Comparison of ENCODE assay signal across 13 cellular contexts in the genomic region with DNA sequence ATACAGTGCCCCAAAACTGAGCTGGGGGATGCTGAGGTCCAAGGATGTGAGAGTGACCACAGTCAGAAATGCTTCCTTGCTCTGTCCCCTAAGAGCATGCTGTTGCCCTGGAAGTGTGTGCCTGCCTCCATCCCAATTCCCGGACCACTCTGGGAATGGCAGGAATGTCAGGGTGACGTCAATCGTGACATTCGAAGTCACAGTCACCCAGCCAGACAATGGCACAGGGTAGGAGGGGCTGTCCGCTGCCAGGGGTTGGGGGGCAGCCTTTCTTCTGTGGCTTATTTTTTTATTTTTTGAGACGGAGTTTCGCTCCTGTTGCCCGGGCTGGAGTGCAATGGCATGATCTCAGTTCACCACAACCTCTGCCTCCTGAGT. TPM values are rescaled to one million over a fixed set of nuclear protein-coding genes. Genes with fewer than 3 reads are reported as not detected.
DNase-seq lines count a peak whose midpoint lies in the region; ATAC-seq and TF ChIP-seq lines count a peak whose summit lies in the region.
"Had no signal": no experiment of that assay in that cellular context is flagged by ENCODE, and none has a peak within 500 bp of the region (broad histone marks: within the 10 kb centered on the region; RNA-seq: fewer than 3 reads in every experiment).

No MANE protein-coding gene starts in this region.

- H3K27ac Mint-ChIP-seq in effector memory CD8-positive, alpha-beta T cell = peak overlapping the region; percentile 78 to 98
- peak overlapping the region; percentile 8 to 72 for H3K27ac Mint-ChIP-seq in natural killer cell treated with Interleukin-12 subunit alpha and Interleukin-12 subunit beta and Interleukin-15 and Interleukin-18, amount 100 ng/mL, for 72 hours

- no peak for ATAC-seq in effector memory CD8-positive, alpha-beta T cell (replicated peaks)
- no peak for ATAC-seq in natural killer cell treated with Interleukin-12 subunit alpha and Interleukin-12 subunit beta and Interleukin-15 and Interleukin-18, amount 100 ng/mL, for 72 hours

- peaks cover 32 to 45% of the 10 kb centered on the region in 2 donors for H3K4me1 Mint-ChIP-seq in effector memory CD8-positive, alpha-beta T cell (ENCODE audit: low read depth in 2 of 2)
- H3K4me1 Mint-ChIP-seq in natural killer cell treated with Interleukin-12 subunit alpha and Interleukin-12 subunit beta and Interleukin-15 and Interleukin-18, amount 100 ng/mL, for 72 hours (ENCODE audit: low read depth in 2 of 2) = peaks cover 27 to 44% of the 10 kb centered on the region in 2 donors

- H3K27me3 Mint-ChIP-seq in effector memory CD8-positive, alpha-beta T cell = no peaks in the 10 kb centered on the region
- no peaks in the 10 kb centered on the region for H3K27me3 Mint-ChIP-seq in natural killer cell treated with Interleukin-12 subunit alpha and Interleukin-12 subunit beta and Interleukin-15 and Interleukin-18, amount 100 ng/mL, for 72 hours
- H3K27me3 Mint-ChIP-seq: memory B cell had no signal

- no peak overlapping the region for H3K4me2 ChIP-seq in mammary epithelial cell (ENCODE audit: insufficient read depth, low read depth, low read length)

- H3K4me3 Mint-ChIP-seq in effector memory CD8-positive, alpha-beta T cell = peak overlapping the region in 1 of 2 donors; percentile 21
- H3K4me3 Mint-ChIP-seq in natural killer cell treated with Interleukin-12 subunit alpha and Interleukin-12 subunit beta and Interleukin-15 and Interleukin-18, amount 100 ng/mL, for 72 hours = no peak overlapping the region
- H3K4me3 Mint-ChIP-seq: memory B cell had no signal

- H3K79me2 ChIP-seq in mammary epithelial cell (ENCODE audit: insufficient read depth, low read length) = peaks cover under 1% of the 10 kb centered on the region

- TF ChIP-seq EP300 in transverse colon (IDR thresholded peaks at IDR 0.05; ENCODE audit: low read depth) = no peak

- intact Hi-C loops in breast epithelium (cut with DNase I; ENCODE audit: low total_unique reads) = no loop called here
- intact Hi-C loops in mammary epithelial cell (cut with micrococcal nuclease) = no loop called here
- intact Hi-C loops in transverse colon (cut with DNase I; ENCODE audit: low total_unique reads) = no loop called here

- no peak for DNase-seq in breast epithelium (ENCODE audit: low spot score in 2 of 2)
- DNase-seq in mammary epithelial cell = no peak
- DNase-seq in effector memory CD8-positive, alpha-beta T cell = no peak
- no peak for DNase-seq in natural killer cell treated with Interleukin-12 subunit alpha and Interleukin-12 subunit beta and Interleukin-15 and Interleukin-18, amount 100 ng/mL, for 72 hours (ENCODE audit: low spot score)
- DNase-seq in transverse colon = no peak
- DNase-seq in NK-92 (lab: John Stamatoyannopoulos, UW; ENCODE audit: unreplicated experiment) = no peak
- DNase-seq in SKM-1 (lab: John Stamatoyannopoulos, UW; ENCODE audit: unreplicated experiment) = no peak
- no peak for DNase-seq in NCI-H748 treated with DMSO at 0.1 percent for 48 hours (lab: John Stamatoyannopoulos, UW)
- DNase-seq: activated CD4-positive, CD25-positive, alpha-beta regulatory T cell; activated T-cell treated with anti-CD3 and anti-CD28 coated beads, Interleukin-2, amount 50 U/mL, for 48 hours; effector memory CD4-positive, alpha-beta T cell; foreskin fibroblast had no signal

- H3K36me3 Mint-ChIP-seq in effector memory CD8-positive, alpha-beta T cell (ENCODE audit: insufficient read depth) = peaks cover 99% of the 10 kb centered on the region
- peaks cover 28% of the 10 kb centered on the region for H3K36me3 Mint-ChIP-seq in natural killer cell treated with Interleukin-12 subunit alpha and Interleukin-12 subunit beta and Interleukin-15 and Interleukin-18, amount 100 ng/mL, for 72 hours

- in situ Hi-C loops in mammary epithelial cell (cut with MboI; ENCODE audit: low sequenced_read_pairs in 2 of 2) = no loop called here
- in situ Hi-C loops in transverse colon (cut with MboI; ENCODE audit: low pct_ligation_motif_present in 1 of 4, low pct_unique_long_range_greater_than_20kb in 1 of 4, low sequenced_read_pairs in 3 of 4) = loop anchor here in 1 of 4 donors (10.0 kb wide), 1 partner anchor 127 kb away; a partner anchor contains a TSS

- no peak overlapping the region for H3K9ac ChIP-seq in mammary epithelial cell (ENCODE audit: insufficient read depth, low read length)

- H2AFZ ChIP-seq in mammary epithelial cell (ENCODE audit: low read depth, low read length) = no peak overlapping the region

- dilution Hi-C loops in mammary epithelial cell (cut with HindIII; ENCODE audit: low sequenced_read_pairs) = no loop called here

- no peaks in the 10 kb centered on the region for H4K20me1 ChIP-seq in mammary epithelial cell (ENCODE audit: insufficient read depth, low read length)

- no TSS peak for BruUV-seq in mammary epithelial cell (replicated peaks; lab: Mats Ljungman, UMichigan)

- H3K36me3 ChIP-seq in breast epithelium (peaks cover 20% of the 10 kb centered on the region), mammary epithelial cell (ENCODE audit: insufficient read depth, low read length) (peaks cover 11% of the 10 kb centered on the region), transverse colon (peaks cover 0 to 64% (median 35%) of the 10 kb centered on the region in 4 donors)

- H3K27me3 ChIP-seq in breast epithelium (no peaks in the 10 kb centered on the region), mammary epithelial cell (ENCODE audit: insufficient read depth, low read length) (no peaks in the 10 kb centered on the region), transverse colon (no peaks in the 10 kb centered on the region)

- H3K27ac ChIP-seq in breast epithelium (peak overlapping the region; percentile 83 to 84), mammary epithelial cell (ENCODE audit: insufficient read depth, low read depth, low read length) (no peak overlapping the region), transverse colon (peak overlapping the region; percentile 73 to 93 (median 85))

- TF ChIP-seq POLR2A in breast epithelium (IDR thresholded peaks at IDR 0.05) (no peak), transverse colon (IDR thresholded peaks at IDR 0.05) (no peak)

- WGBS in mammary epithelial cell (ENCODE audit: low coverage, missing lambda C conversion rate) = 100% methylated on average over 5 of the region's 8 CpGs
- 87% methylated on average over 8 of the region's 8 CpGs; no CpG with 5 or more reads in 1 of the 2 donors for WGBS in transverse colon (ENCODE audit: low coverage in 1 of 2), 2 donors

- TF ChIP-seq CTCF in breast epithelium (IDR thresholded peaks at IDR 0.05) (no peak), mammary epithelial cell (conservative IDR thresholded peaks at IDR 0.05 in 1 of 2, IDR thresholded peaks at IDR 0.05 in 1 of 2; ENCODE audit: extremely low read depth in 1 of 2, insufficient read depth in 1 of 2, low read depth in 1 of 2, low read length in 2 of 2) (no peak), transverse colon (IDR thresholded peaks at IDR 0.05) (no peak)

- H3K4me3 ChIP-seq in breast epithelium (no peak overlapping the region), mammary epithelial cell (replicated peaks in 1 of 3; ENCODE audit: insufficient read depth in 1 of 3, low read depth in 2 of 3, low read length in 3 of 3) (no peak overlapping the region), transverse colon (no peak overlapping the region)

- H3K9me3 ChIP-seq in breast epithelium (no peaks in the 10 kb centered on the region), mammary epithelial cell (replicated peaks; ENCODE audit: insufficient read depth, low read length) (no peaks in the 10 kb centered on the region), transverse colon (no peaks in the 10 kb centered on the region)

- H3K4me1 ChIP-seq in breast epithelium (peaks cover 0 to 10% of the 10 kb centered on the region in 2 donors), mammary epithelial cell (ENCODE audit: insufficient read depth, low read length) (no peaks in the 10 kb centered on the region), transverse colon (peaks cover 25 to 43% (median 36%) of the 10 kb centered on the region in 4 donors)

- no peaks in the 10 kb centered on the region for H3K9me3 Mint-ChIP-seq in effector memory CD8-positive, alpha-beta T cell
- H3K9me3 Mint-ChIP-seq in natural killer cell treated with Interleukin-12 subunit alpha and Interleukin-12 subunit beta and Interleukin-15 and Interleukin-18, amount 100 ng/mL, for 72 hours = no peaks in the 10 kb centered on the region
- H3K9me3 Mint-ChIP-seq: memory B cell had no signal

- CTCF ChIA-PET in mammary epithelial cell (lab: Charles Lee; ENCODE audit: low non-redundant PET) = no interaction called here

RNA-seq across cellular contexts. Expression of a gene that starts 22.3 kb away (rescaled TPM):
- total RNA-seq in breast epithelium (10 to 100 TPM; 25.8 to 34.9 (median 32.1) TPM), mammary epithelial cell (10 to 100 TPM in 1 of 2 donors, 1 to 10 TPM in 1; 9.2 to 34.3 TPM), transverse colon (100 to 1,000 TPM in 1 of 4 donors, 10 to 100 TPM in 3; 26.1 to 200 (median 85.7) TPM)
- polyA plus RNA-seq in mammary epithelial cell = 11.4 TPM
- polyA minus RNA-seq in mammary epithelial cell = 9.6 TPM
- 10 to 100 TPM; 48.1 to 62.2 TPM for total RNA-seq in natural killer cell treated with Interleukin-12 subunit alpha and Interleukin-12 subunit beta and Interleukin-15 and Interleukin-18, amount 100 ng/mL, for 72 hours
